10 cellular contexts compared by ENCODE assay signal in the genomic region with DNA sequence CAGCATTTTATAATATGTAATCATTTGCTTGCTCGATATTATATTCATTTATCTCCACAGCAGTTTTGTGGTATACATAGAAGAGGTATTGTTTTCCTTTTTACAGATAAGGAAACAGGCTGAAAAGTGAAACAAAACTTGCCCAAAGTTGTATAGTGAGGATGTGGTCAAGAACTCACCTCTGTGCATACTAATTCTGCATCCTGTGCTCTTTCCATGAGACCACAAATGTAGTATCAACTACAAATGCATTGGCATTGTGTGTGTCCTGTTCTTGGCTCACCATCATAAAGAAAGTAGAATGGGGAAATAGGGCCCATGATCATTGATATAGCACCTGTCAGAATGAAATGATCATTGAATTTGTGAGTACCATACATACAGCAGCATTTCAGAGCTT.
DNase-seq lines count a peak whose midpoint lies in the region; ATAC-seq lines count a peak whose summit lies in the region.
"Had no signal": no experiment of that assay in that cellular context is flagged by ENCODE, and none has a peak within 500 bp of the region (broad histone marks: within the 10 kb centered on the region; RNA-seq: fewer than 3 reads in every experiment).

No MANE protein-coding gene starts in this region.

- peaks cover 33% of the 10 kb centered on the region for H3K36me3 Mint-ChIP-seq in activated CD8-positive, alpha-beta memory T cell treated with anti-CD3 and anti-CD28 coated beads, Interleukin-2, amount 10 ng/mL, durations not matched to agents 7 days and 5 days
- H3K36me3 Mint-ChIP-seq in stimulated activated effector memory CD8-positive, alpha-beta T cell treated with anti-CD3 and anti-CD28 coated beads, Interleukin-12 subunit alpha, Interleukin-12 subunit beta, amount 100 ng/mL, for 72 hours, result no peaks in the 10 kb centered on the region

- peaks cover 28% of the 10 kb centered on the region for H3K4me1 Mint-ChIP-seq in activated CD8-positive, alpha-beta memory T cell treated with anti-CD3 and anti-CD28 coated beads, Interleukin-2, amount 10 ng/mL, durations not matched to agents 7 days and 5 days
- peaks cover 27% of the 10 kb centered on the region for H3K4me1 Mint-ChIP-seq in stimulated activated effector memory CD8-positive, alpha-beta T cell treated with anti-CD3 and anti-CD28 coated beads, Interleukin-12 subunit alpha, Interleukin-12 subunit beta, amount 100 ng/mL, for 72 hours

- peak; percentile 60 for DNase-seq in activated CD8-positive, alpha-beta memory T cell treated with anti-CD3 and anti-CD28 coated beads, Interleukin-2, amount 10 ng/mL, durations not matched to agents 7 days and 5 days
- no peak for DNase-seq in activated CD8-positive, alpha-beta memory T cell treated with anti-CD3 and anti-CD28 coated beads, Interleukin-2, amount 50 U/mL, for 4 hours
- no peak for DNase-seq in stimulated activated effector memory CD8-positive, alpha-beta T cell treated with anti-CD3 and anti-CD28 coated beads, Interleukin-12 subunit alpha, Interleukin-12 subunit beta, amount 100 ng/mL, for 72 hours (ENCODE audit: low spot score in 2 of 2)
- no peak for DNase-seq in C1 segment of cervical spinal cord (lab: John Stamatoyannopoulos, UW)
- no peak for DNase-seq in NCI-H82 treated with DMSO at 0.1 percent for 48 hours (lab: John Stamatoyannopoulos, UW; ENCODE audit: unreplicated experiment)
- DNase-seq: activated CD4-positive, alpha-beta T cell treated with anti-CD3 and anti-CD28 coated beads, Interleukin-2, amount 50 U/mL, for 4 hours; ovary had no signal

- peak overlapping the region; percentile 14 for H3K4me3 Mint-ChIP-seq in activated CD8-positive, alpha-beta memory T cell treated with anti-CD3 and anti-CD28 coated beads, Interleukin-2, amount 10 ng/mL, durations not matched to agents 7 days and 5 days
- no peak overlapping the region for H3K4me3 Mint-ChIP-seq in stimulated activated effector memory CD8-positive, alpha-beta T cell treated with anti-CD3 and anti-CD28 coated beads, Interleukin-12 subunit alpha, Interleukin-12 subunit beta, amount 100 ng/mL, for 72 hours

- CTCF ChIA-PET in activated CD8-positive, alpha-beta memory T cell treated with anti-CD3 and anti-CD28 coated beads, Interleukin-2, amount 10 ng/mL, durations not matched to agents 7 days and 5 days (lab: Charles Lee), result interaction anchor here (0.6 kb wide), 1 partner anchor 98 kb away, joined by 3 read pairs; no protein-coding TSS in a partner anchor

- peak; percentile 97 for ATAC-seq in activated CD8-positive, alpha-beta memory T cell treated with anti-CD3 and anti-CD28 coated beads, Interleukin-2, amount 10 ng/mL, durations not matched to agents 7 days and 5 days
- ATAC-seq in HG02571 (IDR thresholded peaks at IDR 0.05; ENCODE audit: unreplicated experiment) (peak; percentile 59), HG03469 (IDR thresholded peaks at IDR 0.05; ENCODE audit: unreplicated experiment) (peak; percentile 99), HG03439 (IDR thresholded peaks at IDR 0.05; ENCODE audit: unreplicated experiment) (no peak)
- ATAC-seq in stimulated activated effector memory CD8-positive, alpha-beta T cell treated with anti-CD3 and anti-CD28 coated beads, Interleukin-12 subunit alpha, Interleukin-12 subunit beta, amount 100 ng/mL, for 72 hours, result peak; percentile 98

- H3K27me3 Mint-ChIP-seq in activated CD8-positive, alpha-beta memory T cell treated with anti-CD3 and anti-CD28 coated beads, Interleukin-2, amount 10 ng/mL, durations not matched to agents 7 days and 5 days, result no peaks in the 10 kb centered on the region

- peaks cover 17% of the 10 kb centered on the region for H3K9me3 Mint-ChIP-seq in activated CD8-positive, alpha-beta memory T cell treated with anti-CD3 and anti-CD28 coated beads, Interleukin-2, amount 10 ng/mL, durations not matched to agents 7 days and 5 days (ENCODE audit: low read depth)
- H3K9me3 Mint-ChIP-seq in stimulated activated effector memory CD8-positive, alpha-beta T cell treated with anti-CD3 and anti-CD28 coated beads, Interleukin-12 subunit alpha, Interleukin-12 subunit beta, amount 100 ng/mL, for 72 hours, result peaks cover 4% of the 10 kb centered on the region

- peak overlapping the region; percentile 84 for H3K27ac Mint-ChIP-seq in activated CD8-positive, alpha-beta memory T cell treated with anti-CD3 and anti-CD28 coated beads, Interleukin-2, amount 10 ng/mL, durations not matched to agents 7 days and 5 days
- no peak overlapping the region for H3K27ac Mint-ChIP-seq in stimulated activated effector memory CD8-positive, alpha-beta T cell treated with anti-CD3 and anti-CD28 coated beads, Interleukin-12 subunit alpha, Interleukin-12 subunit beta, amount 100 ng/mL, for 72 hours
